In the genomic region with DNA sequence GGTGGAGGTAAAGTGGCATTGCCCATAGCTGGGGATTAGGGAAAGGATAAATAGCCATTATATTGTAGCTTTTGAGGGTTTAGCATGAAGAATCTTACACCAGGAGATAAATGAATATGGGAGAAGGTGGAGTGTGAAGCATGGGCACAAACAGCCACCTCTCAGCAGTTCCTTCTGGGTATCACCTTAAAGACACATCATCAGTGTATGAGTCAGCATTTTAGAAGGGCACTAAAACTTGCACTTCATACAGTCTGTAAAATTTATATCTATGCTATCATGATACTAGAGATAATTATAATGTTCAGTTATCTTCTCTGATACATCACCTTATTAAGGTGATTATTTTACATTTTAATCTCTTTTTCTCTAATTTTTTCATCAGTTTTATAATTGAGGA, we compare ENCODE assay signal across 30 cellular contexts.
"Had no signal": no experiment of that assay in that cellular context is flagged by ENCODE, and none has a peak within 500 bp of the region (broad histone marks: within the 10 kb centered on the region; RNA-seq: fewer than 3 reads in every experiment).

No MANE protein-coding gene starts in this region.

- H3K27me3 ChIP-seq: Peyer's patch, SJSA1 had no signal

- H3K9me3 ChIP-seq: Peyer's patch, SJSA1, SK-N-SH had no signal

- DNase-seq: activated CD4-positive, alpha-beta memory T cell treated with anti-CD3 and anti-CD28 coated beads for 36 hours; activated CD4-positive, alpha-beta T cell treated with anti-CD3 and anti-CD28 coated beads, Interleukin-2, amount 50 U/mL, for 1 hour; activated CD8-positive, alpha-beta memory T cell treated with anti-CD3 and anti-CD28 coated beads for 24 hours; activated CD8-positive, alpha-beta memory T cell treated with anti-CD3 and anti-CD28 coated beads, Interleukin-2, amount 10 ng/mL, durations not matched to agents 7 days and 5 days; activated effector memory CD4-positive, alpha-beta T cell treated with Interleukin-2 at 50 U/mL for 16 hours; activated naive CD4-positive, alpha-beta T cell treated with anti-CD3 and anti-CD28 coated beads, Interleukin-2, amount 10 ng/mL, durations not matched to agents 7 days and 5 days; activated naive CD8-positive, alpha-beta T cell treated with anti-CD3 and anti-CD28 coated beads, Interleukin-2, amount 50 U/mL, for 24 hours; activated T-cell treated with anti-CD3 and anti-CD28 coated beads, Interleukin-2, amount 50 U/mL, for 1 hour; anterior cingulate cortex; NCI-H1092; NCI-H1436 treated with DMSO at 0.1 percent for 48 hours; NCI-H1694 treated with DMSO at 0.1 percent for 48 hours; NCI-H2029; NCI-H510A; NCI-H526; NCI-H748 treated with DMSO at 0.1 percent for 48 hours; NK-92 treated with Interleukin-12 subunit alpha and Interleukin-12 subunit beta, amount 100 ng/mL, for 24 hours; PC-3; Peyer's patch; RPMI8226; SHP77 treated with DMSO at 0.1 percent for 48 hours; SK-N-SH had no signal

- H3K4me2 ChIP-seq: SK-N-SH had no signal

- H3K4me1 ChIP-seq: Peyer's patch, SJSA1 had no signal

- H3K9me3 Mint-ChIP-seq: activated CD4-positive, alpha-beta memory T cell treated with anti-CD3 and anti-CD28 coated beads for 36 hours; activated naive CD4-positive, alpha-beta T cell treated with anti-CD3 and anti-CD28 coated beads, Interleukin-2, amount 10 ng/mL, durations not matched to agents 7 days and 5 days; activated naive CD8-positive, alpha-beta T cell treated with anti-CD3 and anti-CD28 coated beads, Interleukin-2, amount 50 U/mL, for 24 hours; activated T-helper 1 cell treated with anti-CD3 and anti-CD28 coated beads, Interleukin-12 subunit alpha, Interleukin-12 subunit beta, Interleukin-2, Interleukin-4 antibody, amounts not matched to agents 30 ng/mL and 10 ng/mL and 1 ng/mL, durations not matched to agents 14 hours and 24 hours and 36 hours; brain; central memory CD8-positive, alpha-beta T cell; T-helper 1 cell treated with Interleukin-12 subunit alpha and Interleukin-12 subunit beta and Interleukin-4 antibody, amounts not matched to agents 30 μg/mL and 1 μg/mL, for 36 hours; T-helper 2 cell treated with Interferon-gamma antibody and Interleukin-4, amounts not matched to agents 5 μg/mL and 100 μg/mL, for 36 hours had no signal

- FAIRE-seq: TTC549 had no signal

- H3K4me1 Mint-ChIP-seq: brain had no signal

- H3K4me3 Mint-ChIP-seq: activated CD4-positive, alpha-beta memory T cell treated with anti-CD3 and anti-CD28 coated beads for 36 hours; activated CD8-positive, alpha-beta memory T cell treated with anti-CD3 and anti-CD28 coated beads, Interleukin-2, amount 10 ng/mL, durations not matched to agents 7 days and 5 days; activated naive CD4-positive, alpha-beta T cell treated with anti-CD3 and anti-CD28 coated beads, Interleukin-2, amount 10 ng/mL, durations not matched to agents 7 days and 5 days; activated naive CD8-positive, alpha-beta T cell; activated naive CD8-positive, alpha-beta T cell treated with anti-CD3 and anti-CD28 coated beads, Interleukin-2, amount 50 U/mL, for 24 hours; activated T-helper 1 cell treated with anti-CD3 and anti-CD28 coated beads, Interleukin-12 subunit alpha, Interleukin-12 subunit beta, Interleukin-2, Interleukin-4 antibody, amounts not matched to agents 30 ng/mL and 10 ng/mL and 1 ng/mL, durations not matched to agents 14 hours and 24 hours and 36 hours; brain; central memory CD8-positive, alpha-beta T cell; T-helper 1 cell treated with Interleukin-12 subunit alpha and Interleukin-12 subunit beta and Interleukin-4 antibody, amounts not matched to agents 30 μg/mL and 1 μg/mL, for 36 hours; T-helper 2 cell treated with Interferon-gamma antibody and Interleukin-4, amounts not matched to agents 5 μg/mL and 100 μg/mL, for 36 hours had no signal

- H3K4me3 ChIP-seq: Peyer's patch, SJSA1 had no signal

- H3K27me3 Mint-ChIP-seq: activated CD4-positive, alpha-beta memory T cell treated with anti-CD3 and anti-CD28 coated beads for 36 hours; activated CD8-positive, alpha-beta memory T cell treated with anti-CD3 and anti-CD28 coated beads, Interleukin-2, amount 10 ng/mL, durations not matched to agents 7 days and 5 days; activated naive CD4-positive, alpha-beta T cell treated with anti-CD3 and anti-CD28 coated beads, Interleukin-2, amount 10 ng/mL, durations not matched to agents 7 days and 5 days; activated naive CD8-positive, alpha-beta T cell; activated naive CD8-positive, alpha-beta T cell treated with anti-CD3 and anti-CD28 coated beads, Interleukin-2, amount 50 U/mL, for 24 hours; brain; central memory CD8-positive, alpha-beta T cell had no signal

- ATAC-seq: activated CD8-positive, alpha-beta memory T cell treated with anti-CD3 and anti-CD28 coated beads, Interleukin-2, amount 10 ng/mL, durations not matched to agents 7 days and 5 days; activated naive CD8-positive, alpha-beta T cell treated with anti-CD3 and anti-CD28 coated beads, Interleukin-2, amount 50 U/mL, for 24 hours; PC-3 had no signal

- H3K27ac Mint-ChIP-seq: activated CD4-positive, alpha-beta memory T cell treated with anti-CD3 and anti-CD28 coated beads for 36 hours; activated CD8-positive, alpha-beta memory T cell treated with anti-CD3 and anti-CD28 coated beads, Interleukin-2, amount 10 ng/mL, durations not matched to agents 7 days and 5 days; activated naive CD4-positive, alpha-beta T cell treated with anti-CD3 and anti-CD28 coated beads, Interleukin-2, amount 10 ng/mL, durations not matched to agents 7 days and 5 days; activated naive CD8-positive, alpha-beta T cell; activated naive CD8-positive, alpha-beta T cell treated with anti-CD3 and anti-CD28 coated beads, Interleukin-2, amount 50 U/mL, for 24 hours; activated T-helper 1 cell treated with anti-CD3 and anti-CD28 coated beads, Interleukin-12 subunit alpha, Interleukin-12 subunit beta, Interleukin-2, Interleukin-4 antibody, amounts not matched to agents 30 ng/mL and 10 ng/mL and 1 ng/mL, durations not matched to agents 14 hours and 24 hours and 36 hours; brain; T-helper 1 cell treated with Interleukin-12 subunit alpha and Interleukin-12 subunit beta and Interleukin-4 antibody, amounts not matched to agents 30 μg/mL and 1 μg/mL, for 36 hours; T-helper 2 cell treated with Interferon-gamma antibody and Interleukin-4, amounts not matched to agents 5 μg/mL and 100 μg/mL, for 36 hours had no signal

- H3K27ac ChIP-seq: Peyer's patch, SJSA1 had no signal
